8 cellular contexts compared by ENCODE assay signal in the genomic region with DNA sequence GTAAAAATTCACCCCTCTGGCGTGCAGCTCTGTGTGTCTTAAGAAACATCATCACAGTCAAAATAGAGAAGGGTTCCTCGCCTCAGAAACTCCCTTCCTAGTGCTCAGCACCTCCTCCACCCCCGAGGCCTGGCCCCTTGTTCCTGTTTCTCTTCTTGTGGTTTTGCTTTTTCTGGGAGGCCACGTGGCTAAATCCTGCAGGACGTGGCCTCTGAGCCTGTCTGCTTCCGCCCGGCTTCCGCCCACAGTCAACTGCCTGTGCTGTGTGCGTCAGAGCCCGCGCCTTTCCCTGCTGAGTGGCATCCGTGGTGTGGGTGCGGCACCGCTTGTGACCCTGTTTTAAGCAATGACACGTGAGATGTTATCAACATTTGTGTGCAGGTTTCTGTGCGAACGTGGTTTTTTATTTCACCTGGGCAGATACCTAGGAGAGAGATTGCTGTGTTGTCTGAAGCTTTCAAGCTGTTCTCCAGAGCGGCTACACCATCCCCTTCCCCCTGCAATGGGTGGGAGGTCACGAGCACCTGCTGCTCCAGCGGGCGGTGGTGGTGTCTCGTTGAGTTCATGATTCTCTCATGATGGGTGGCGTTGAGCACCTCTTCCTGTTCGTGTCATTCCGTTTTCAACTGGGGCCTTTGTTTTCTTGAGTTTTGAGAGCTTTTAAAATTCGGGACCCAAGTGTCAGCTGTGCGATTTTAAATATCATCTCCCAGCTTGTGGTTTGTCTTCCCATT. TPM values are rescaled to one million over a fixed set of nuclear protein-coding genes. Genes with fewer than 3 reads are reported as not detected.
DNase-seq lines count a peak whose midpoint lies in the region; ATAC-seq and TF ChIP-seq lines count a peak whose summit lies in the region.

No MANE protein-coding gene starts in this region.

- peak overlapping the region; percentile 70 for H3K27ac ChIP-seq in brain microvascular endothelial cell

- POLR2A ChIA-PET in activated B cell treated with CpG ODN at 0.5 μM for 24 hours (lab: Charles Lee) = interaction anchor here (0.8 to 5.3 kb wide), 8 partner anchors 12 to 179 kb away, joined by 3 to 28 read pairs (median 4); a partner anchor contains a TSS

- H3K36me3 ChIP-seq in brain microvascular endothelial cell (replicated peaks) = peaks cover 22% of the 10 kb centered on the region

- peak; percentile 49 for TF ChIP-seq POLR2A in GM19099 (IDR thresholded peaks at IDR 0.05; ENCODE audit: extremely low read depth, insufficient read length, low read depth)

- H3K27me3 Mint-ChIP-seq in activated B cell treated with CpG ODN at 0.5 μM for 24 hours (no peaks in the 10 kb centered on the region), naive B cell (no peaks in the 10 kb centered on the region)

- no peaks in the 10 kb centered on the region for H3K27me3 ChIP-seq in brain microvascular endothelial cell (replicated peaks)

- H3K27ac Mint-ChIP-seq in activated B cell treated with CpG ODN at 0.5 μM for 24 hours = peak overlapping the region; percentile 95
- H3K27ac Mint-ChIP-seq in naive B cell = peak overlapping the region; percentile 93 to 99 (median 98)

- peak; percentile 64 for DNase-seq in activated B cell treated with CpG ODN at 0.5 μM for 24 hours
- DNase-seq in brain microvascular endothelial cell = peak; percentile 65
- DNase-seq in naive B cell = peak; percentile 96
- DNase-seq in stimulated activated naive CD8-positive, alpha-beta T cell treated with anti-CD3 and anti-CD28 coated beads, Interleukin-15, Interleukin-2, amounts not matched to agents 100 U/mL and 50 U/mL, for 24 hours = peak; percentile 77
- no peak for DNase-seq in NCI-H1436 (lab: John Stamatoyannopoulos, UW)
- DNase-seq in NCI-H1417 treated with DMSO at 0.1 percent for 48 hours (lab: John Stamatoyannopoulos, UW) = no peak

- H3K4me1 Mint-ChIP-seq in activated B cell treated with CpG ODN at 0.5 μM for 24 hours (peaks cover 9% of the 10 kb centered on the region), naive B cell (peaks cover 29 to 39% (median 30%) of the 10 kb centered on the region in 3 donors)

- TF ChIP-seq CTCF in activated B cell treated with CpG ODN at 0.5 μM for 24 hours (IDR thresholded peaks at IDR 0.05) (no peak), brain microvascular endothelial cell (IDR thresholded peaks at IDR 0.05; ENCODE audit: low read depth, low read length, missing control alignments) (no peak)

- CTCF ChIA-PET in activated B cell treated with CpG ODN at 0.5 μM for 24 hours (lab: Charles Lee) = interaction anchor here (1.5 kb wide), 1 partner anchor 17 kb away, joined by 3 read pairs; no protein-coding TSS in a partner anchor

- intact Hi-C loops in activated B cell treated with CpG ODN at 0.5 μM for 24 hours (cut with micrococcal nuclease) = loop anchor here (1.0 to 5.0 kb wide), 7 partner anchors 17 to 173 kb away; a partner anchor contains a TSS

- H3K9me3 Mint-ChIP-seq in activated B cell treated with CpG ODN at 0.5 μM for 24 hours = no peaks in the 10 kb centered on the region
- no peaks in the 10 kb centered on the region for H3K9me3 Mint-ChIP-seq in naive B cell

- in situ Hi-C loops in brain microvascular endothelial cell (cut with HindIII; ENCODE audit: low pct_ligation_motif_present, low sequenced_read_pairs) = no loop called here

- H3K36me3 Mint-ChIP-seq in activated B cell treated with CpG ODN at 0.5 μM for 24 hours (ENCODE audit: low read depth) = peaks cover 52% of the 10 kb centered on the region
- peaks cover 4 to 19% of the 10 kb centered on the region in 2 donors for H3K36me3 Mint-ChIP-seq in naive B cell

- H3K4me3 ChIP-seq in brain microvascular endothelial cell (ENCODE audit: low read depth, low read length) = no peak overlapping the region

- peak; percentile 72 for ATAC-seq in HG03342 (IDR thresholded peaks at IDR 0.05; ENCODE audit: unreplicated experiment)
- ATAC-seq in activated B cell treated with CpG ODN at 0.5 μM for 24 hours (ENCODE audit: low read depth) = peak; percentile 84
- ATAC-seq in naive B cell (ENCODE audit: low read depth in 2 of 2) = peak; percentile 91 to 93
- peak; percentile 87 for ATAC-seq in stimulated activated naive CD8-positive, alpha-beta T cell treated with anti-CD3 and anti-CD28 coated beads, Interleukin-15, Interleukin-2, amounts not matched to agents 100 U/mL and 50 U/mL, for 24 hours

- H3K4me3 Mint-ChIP-seq in activated B cell treated with CpG ODN at 0.5 μM for 24 hours (peak overlapping the region; percentile 78), naive B cell (peak overlapping the region; percentile 73 to 96 (median 92))

RNA-seq across cellular contexts. Expression of a gene that starts 21.7 kb away (rescaled TPM):
- 59.6 and 78.0 TPM in 2 replicates for total RNA-seq in activated B cell treated with CpG ODN at 0.5 μM for 24 hours
- 10 to 100 TPM; 30.0 to 43.6 (median 33.9) TPM for polyA plus RNA-seq in naive B cell (ENCODE audit: low read depth in 6 of 6)

RNA-seq across cellular contexts. Expression of a gene that starts 56.2 kb away (rescaled TPM):
- not detected in 2 replicates for total RNA-seq in activated B cell treated with CpG ODN at 0.5 μM for 24 hours
- not detected for polyA plus RNA-seq in naive B cell (ENCODE audit: low read depth in 6 of 6)

Comparison
In these comparisons a context has a peak if more than half of its experiments do, and no peak if none do; other contexts are left out.
1. DNase-seq: peak in activated B cell treated with CpG ODN at 0.5 μM for 24 hours (single experiment), brain microvascular endothelial cell (single experiment), naive B cell (single experiment) and stimulated activated naive CD8-positive, alpha-beta T cell treated with anti-CD3 and anti-CD28 coated beads, Interleukin-15, Interleukin-2, amounts not matched to agents 100 U/mL and 50 U/mL, for 24 hours (single experiment); none in NCI-H1436 (single experiment) and NCI-H1417 treated with DMSO at 0.1 percent for 48 hours (single experiment).
2. Peak in every context shown above with its lines, with median percentiles within 50 percentile points of each other: ATAC-seq.